Comparison of ENCODE assay signal across 1 cellular context in the genomic region with DNA sequence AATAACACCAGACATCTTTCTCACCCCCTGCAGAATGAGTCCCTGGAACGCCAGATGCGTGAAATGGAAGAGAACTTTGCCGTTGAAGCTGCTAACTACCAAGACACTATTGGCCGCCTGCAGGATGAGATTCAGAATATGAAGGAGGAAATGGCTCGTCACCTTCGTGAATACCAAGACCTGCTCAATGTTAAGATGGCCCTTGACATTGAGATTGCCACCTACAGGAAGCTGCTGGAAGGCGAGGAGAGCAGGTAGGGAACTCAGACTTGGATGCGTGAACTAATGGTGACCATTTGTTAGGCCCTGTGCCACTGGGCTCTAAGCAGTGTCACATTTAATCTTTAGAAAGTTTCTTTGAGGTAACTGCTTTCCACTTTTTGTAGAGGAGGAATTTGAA.
TF ChIP-seq lines count a peak whose summit lies in the region.

No MANE protein-coding gene starts in this region.

TF ChIP-seq in SK-N-SH, 30 proteins besides CTCF, POLR2A, EP300 and RAD21:
- TF ChIP-seq, protein P1, sequence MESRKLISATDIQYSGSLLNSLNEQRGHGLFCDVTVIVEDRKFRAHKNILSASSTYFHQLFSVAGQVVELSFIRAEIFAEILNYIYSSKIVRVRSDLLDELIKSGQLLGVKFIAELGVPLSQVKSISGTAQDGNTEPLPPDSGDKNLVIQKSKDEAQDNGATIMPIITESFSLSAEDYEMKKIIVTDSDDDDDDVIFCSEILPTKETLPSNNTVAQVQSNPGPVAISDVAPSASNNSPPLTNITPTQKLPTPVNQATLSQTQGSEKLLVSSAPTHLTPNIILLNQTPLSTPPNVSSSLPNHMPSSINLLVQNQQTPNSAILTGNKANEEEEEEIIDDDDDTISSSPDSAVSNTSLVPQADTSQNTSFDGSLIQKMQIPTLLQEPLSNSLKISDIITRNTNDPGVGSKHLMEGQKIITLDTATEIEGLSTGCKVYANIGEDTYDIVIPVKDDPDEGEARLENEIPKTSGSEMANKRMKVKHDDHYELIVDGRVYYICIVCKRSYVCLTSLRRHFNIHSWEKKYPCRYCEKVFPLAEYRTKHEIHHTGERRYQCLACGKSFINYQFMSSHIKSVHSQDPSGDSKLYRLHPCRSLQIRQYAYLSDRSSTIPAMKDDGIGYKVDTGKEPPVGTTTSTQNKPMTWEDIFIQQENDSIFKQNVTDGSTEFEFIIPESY (IDR thresholded peaks at IDR 0.05; ENCODE audit: borderline replicate concordance, low read depth), result 0 out of 2 replicates have a peak, but pooled peaks have one; percentile 7
- TF ChIP-seq, protein P2, sequence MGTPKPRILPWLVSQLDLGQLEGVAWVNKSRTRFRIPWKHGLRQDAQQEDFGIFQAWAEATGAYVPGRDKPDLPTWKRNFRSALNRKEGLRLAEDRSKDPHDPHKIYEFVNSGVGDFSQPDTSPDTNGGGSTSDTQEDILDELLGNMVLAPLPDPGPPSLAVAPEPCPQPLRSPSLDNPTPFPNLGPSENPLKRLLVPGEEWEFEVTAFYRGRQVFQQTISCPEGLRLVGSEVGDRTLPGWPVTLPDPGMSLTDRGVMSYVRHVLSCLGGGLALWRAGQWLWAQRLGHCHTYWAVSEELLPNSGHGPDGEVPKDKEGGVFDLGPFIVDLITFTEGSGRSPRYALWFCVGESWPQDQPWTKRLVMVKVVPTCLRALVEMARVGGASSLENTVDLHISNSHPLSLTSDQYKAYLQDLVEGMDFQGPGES (IDR thresholded peaks at IDR 0.05; ENCODE audit: low read depth, low read length), result no peak
- TF ChIP-seq, protein P3, sequence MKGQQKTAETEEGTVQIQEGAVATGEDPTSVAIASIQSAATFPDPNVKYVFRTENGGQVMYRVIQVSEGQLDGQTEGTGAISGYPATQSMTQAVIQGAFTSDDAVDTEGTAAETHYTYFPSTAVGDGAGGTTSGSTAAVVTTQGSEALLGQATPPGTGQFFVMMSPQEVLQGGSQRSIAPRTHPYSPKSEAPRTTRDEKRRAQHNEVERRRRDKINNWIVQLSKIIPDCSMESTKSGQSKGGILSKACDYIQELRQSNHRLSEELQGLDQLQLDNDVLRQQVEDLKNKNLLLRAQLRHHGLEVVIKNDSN (IDR thresholded peaks at IDR 0.05; ENCODE audit: borderline replicate concordance, low read depth), result no peak
- TF ChIP-seq TCF12 (IDR thresholded peaks at IDR 0.05), result no peak
- no peak; the same call in 1 of the 2 replicates for TF ChIP-seq SIN3A (IDR thresholded peaks at IDR 0.05; ENCODE audit: borderline replicate concordance, low read depth, low read length)
- TF ChIP-seq POLR2AphosphoS5 (IDR thresholded peaks at IDR 0.05; ENCODE audit: low read depth, low read length), result peak; percentile 19; the same call in 1 of the 2 replicates
